ENCODE assay signal across 1 cellular context in the genomic region with DNA sequence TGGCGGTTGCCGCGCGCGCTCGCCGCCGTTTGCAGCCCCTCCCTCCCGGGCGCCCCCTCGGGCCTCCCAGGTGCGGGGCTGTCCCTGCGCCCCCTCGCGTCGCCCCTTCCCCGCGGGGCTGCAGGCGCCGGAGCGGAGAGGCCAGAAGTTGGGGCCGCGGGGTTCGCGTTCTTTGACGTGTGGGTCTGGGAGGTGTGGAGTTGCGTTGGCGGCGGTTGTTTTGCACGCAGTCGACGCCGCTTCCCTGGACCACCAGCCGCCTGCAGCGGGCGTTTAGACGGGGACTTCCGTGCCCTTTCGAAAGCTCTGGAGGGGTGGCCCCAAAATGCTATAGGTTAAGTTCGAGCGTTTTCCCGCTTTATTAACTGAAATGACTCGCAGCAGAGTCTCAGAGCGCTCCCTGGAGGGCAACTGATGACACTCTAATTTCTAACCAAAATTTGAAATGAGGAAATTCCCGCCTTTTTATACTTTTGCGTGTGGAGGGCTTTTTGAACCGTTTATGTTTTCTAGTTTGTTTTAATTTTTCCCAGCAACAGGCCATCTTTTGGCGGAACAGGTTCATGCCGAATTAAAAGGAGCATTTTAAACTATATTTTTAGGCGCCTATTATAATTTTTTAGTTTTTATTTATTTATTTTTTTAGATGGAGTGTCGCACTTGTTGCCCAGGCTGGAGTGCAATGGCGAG.
A peak's percentile ranks its signal among the peaks of the same experiment; 100 is the strongest.
TF ChIP-seq lines count a peak whose summit lies in the region.

No MANE protein-coding gene starts in this region.

TF ChIP-seq in K562, 482 proteins besides CTCF, POLR2A, EP300 and RAD21 (continued from another document and continues in another):
- TF ChIP-seq RREB1 (CRISPR knock-in tag; IDR thresholded peaks at IDR 0.05) (no peak), ZFP1 (CRISPR knock-in tag; IDR thresholded peaks at IDR 0.05) (no peak), RHOXF2B (CRISPR knock-in tag; conservative IDR thresholded peaks at IDR 0.05) (no peak), ZBTB1 (CRISPR knock-in tag; IDR thresholded peaks at IDR 0.05; ENCODE audit: borderline replicate concordance, low read depth) (no peak), BCL6 (CRISPR knock-in tag; IDR thresholded peaks at IDR 0.05) (no peak), HNRNPL (IDR thresholded peaks at IDR 0.05; ENCODE audit: low read depth, low read length) (peak; percentile 44; the same call in 1 of the 2 replicates), TFAM (CRISPR knock-in tag; conservative IDR thresholded peaks at IDR 0.05) (no peak), CREB3L1 (IDR thresholded peaks at IDR 0.05; ENCODE audit: borderline replicate concordance, low read depth) (no peak; the same call in 1 of the 2 replicates), USF1 (CRISPR knock-in tag; IDR thresholded peaks at IDR 0.05) (no peak), ZNF75A (CRISPR knock-in tag; IDR thresholded peaks at IDR 0.05) (no peak), YBX1 (IDR thresholded peaks at IDR 0.05) (no peak), KDM4B (IDR thresholded peaks at IDR 0.05; ENCODE audit: borderline replicate concordance in 2 of 2, low read depth in 1 of 2) (no peak), ZNF644 (tag; IDR thresholded peaks at IDR 0.05; ENCODE audit: low read depth) (peak; percentile 52; the same call in 1 of the 2 replicates), HMGN3 (IDR thresholded peaks at IDR 0.05; ENCODE audit: borderline replicate concordance, extremely low read depth, insufficient read length, low read depth, low read length) (peak; percentile 61), OTX1 (CRISPR knock-in tag; IDR thresholded peaks at IDR 0.05) (no peak), MLX (CRISPR knock-in tag; conservative IDR thresholded peaks at IDR 0.05) (no peak), JUNB (CRISPR knock-in tag; conservative IDR thresholded peaks at IDR 0.05) (no peak), ZFPM2 (CRISPR knock-in tag; IDR thresholded peaks at IDR 0.05) (no peak), ZBTB49 (CRISPR knock-in tag; IDR thresholded peaks at IDR 0.05; ENCODE audit: borderline replicate concordance) (no peak), HNRNPH1 (optimal IDR thresholded peaks at IDR 0.05; ENCODE audit: low read depth, low read length) (no peak), LARP7 (IDR thresholded peaks at IDR 0.05) (no peak), ZFP30 (CRISPR knock-in tag; IDR thresholded peaks at IDR 0.05; ENCODE audit: borderline replicate concordance) (no peak)
- TF ChIP-seq, protein P1, sequence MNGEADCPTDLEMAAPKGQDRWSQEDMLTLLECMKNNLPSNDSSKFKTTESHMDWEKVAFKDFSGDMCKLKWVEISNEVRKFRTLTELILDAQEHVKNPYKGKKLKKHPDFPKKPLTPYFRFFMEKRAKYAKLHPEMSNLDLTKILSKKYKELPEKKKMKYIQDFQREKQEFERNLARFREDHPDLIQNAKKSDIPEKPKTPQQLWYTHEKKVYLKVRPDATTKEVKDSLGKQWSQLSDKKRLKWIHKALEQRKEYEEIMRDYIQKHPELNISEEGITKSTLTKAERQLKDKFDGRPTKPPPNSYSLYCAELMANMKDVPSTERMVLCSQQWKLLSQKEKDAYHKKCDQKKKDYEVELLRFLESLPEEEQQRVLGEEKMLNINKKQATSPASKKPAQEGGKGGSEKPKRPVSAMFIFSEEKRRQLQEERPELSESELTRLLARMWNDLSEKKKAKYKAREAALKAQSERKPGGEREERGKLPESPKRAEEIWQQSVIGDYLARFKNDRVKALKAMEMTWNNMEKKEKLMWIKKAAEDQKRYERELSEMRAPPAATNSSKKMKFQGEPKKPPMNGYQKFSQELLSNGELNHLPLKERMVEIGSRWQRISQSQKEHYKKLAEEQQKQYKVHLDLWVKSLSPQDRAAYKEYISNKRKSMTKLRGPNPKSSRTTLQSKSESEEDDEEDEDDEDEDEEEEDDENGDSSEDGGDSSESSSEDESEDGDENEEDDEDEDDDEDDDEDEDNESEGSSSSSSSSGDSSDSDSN (IDR thresholded peaks at IDR 0.05; ENCODE audit: borderline replicate concordance in 1 of 2, low read depth in 2 of 2, low read length in 2 of 2) = no peak; a peak in 1 of 4 replicates
- TF ChIP-seq, protein P2, sequence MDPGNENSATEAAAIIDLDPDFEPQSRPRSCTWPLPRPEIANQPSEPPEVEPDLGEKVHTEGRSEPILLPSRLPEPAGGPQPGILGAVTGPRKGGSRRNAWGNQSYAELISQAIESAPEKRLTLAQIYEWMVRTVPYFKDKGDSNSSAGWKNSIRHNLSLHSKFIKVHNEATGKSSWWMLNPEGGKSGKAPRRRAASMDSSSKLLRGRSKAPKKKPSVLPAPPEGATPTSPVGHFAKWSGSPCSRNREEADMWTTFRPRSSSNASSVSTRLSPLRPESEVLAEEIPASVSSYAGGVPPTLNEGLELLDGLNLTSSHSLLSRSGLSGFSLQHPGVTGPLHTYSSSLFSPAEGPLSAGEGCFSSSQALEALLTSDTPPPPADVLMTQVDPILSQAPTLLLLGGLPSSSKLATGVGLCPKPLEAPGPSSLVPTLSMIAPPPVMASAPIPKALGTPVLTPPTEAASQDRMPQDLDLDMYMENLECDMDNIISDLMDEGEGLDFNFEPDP (CRISPR knock-in tag; IDR thresholded peaks at IDR 0.05) = no peak
- TF ChIP-seq, protein P3, sequence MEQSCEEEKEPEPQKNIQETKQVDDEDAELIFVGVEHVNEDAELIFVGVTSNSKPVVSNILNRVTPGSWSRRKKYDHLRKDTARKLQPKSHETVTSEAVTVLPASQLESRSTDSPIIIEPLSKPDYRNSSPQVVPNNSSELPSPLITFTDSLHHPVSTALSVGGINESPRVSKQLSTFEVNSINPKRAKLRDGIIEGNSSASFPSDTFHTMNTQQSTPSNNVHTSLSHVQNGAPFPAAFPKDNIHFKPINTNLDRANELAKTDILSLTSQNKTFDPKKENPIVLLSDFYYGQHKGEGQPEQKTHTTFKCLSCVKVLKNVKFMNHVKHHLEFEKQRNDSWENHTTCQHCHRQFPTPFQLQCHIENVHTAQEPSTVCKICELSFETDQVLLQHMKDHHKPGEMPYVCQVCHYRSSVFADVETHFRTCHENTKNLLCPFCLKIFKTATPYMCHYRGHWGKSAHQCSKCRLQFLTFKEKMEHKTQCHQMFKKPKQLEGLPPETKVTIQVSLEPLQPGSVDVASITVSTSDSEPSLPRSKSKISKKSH (CRISPR knock-in tag; IDR thresholded peaks at IDR 0.05) = no peak
- TF ChIP-seq, protein P4, sequence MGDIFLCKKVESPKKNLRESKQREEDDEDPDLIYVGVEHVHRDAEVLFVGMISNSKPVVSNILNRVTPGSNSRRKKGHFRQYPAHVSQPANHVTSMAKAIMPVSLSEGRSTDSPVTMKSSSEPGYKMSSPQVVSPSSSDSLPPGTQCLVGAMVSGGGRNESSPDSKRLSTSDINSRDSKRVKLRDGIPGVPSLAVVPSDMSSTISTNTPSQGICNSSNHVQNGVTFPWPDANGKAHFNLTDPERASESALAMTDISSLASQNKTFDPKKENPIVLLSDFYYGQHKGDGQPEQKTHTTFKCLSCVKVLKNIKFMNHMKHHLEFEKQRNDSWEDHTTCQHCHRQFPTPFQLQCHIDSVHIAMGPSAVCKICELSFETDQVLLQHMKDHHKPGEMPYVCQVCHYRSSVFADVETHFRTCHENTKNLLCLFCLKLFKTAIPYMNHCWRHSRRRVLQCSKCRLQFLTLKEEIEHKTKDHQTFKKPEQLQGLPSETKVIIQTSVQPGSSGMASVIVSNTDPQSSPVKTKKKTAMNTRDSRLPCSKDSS (IDR thresholded peaks at IDR 0.05; ENCODE audit: low read depth, partially characterized antibody) = no peak
- TF ChIP-seq, protein P5, sequence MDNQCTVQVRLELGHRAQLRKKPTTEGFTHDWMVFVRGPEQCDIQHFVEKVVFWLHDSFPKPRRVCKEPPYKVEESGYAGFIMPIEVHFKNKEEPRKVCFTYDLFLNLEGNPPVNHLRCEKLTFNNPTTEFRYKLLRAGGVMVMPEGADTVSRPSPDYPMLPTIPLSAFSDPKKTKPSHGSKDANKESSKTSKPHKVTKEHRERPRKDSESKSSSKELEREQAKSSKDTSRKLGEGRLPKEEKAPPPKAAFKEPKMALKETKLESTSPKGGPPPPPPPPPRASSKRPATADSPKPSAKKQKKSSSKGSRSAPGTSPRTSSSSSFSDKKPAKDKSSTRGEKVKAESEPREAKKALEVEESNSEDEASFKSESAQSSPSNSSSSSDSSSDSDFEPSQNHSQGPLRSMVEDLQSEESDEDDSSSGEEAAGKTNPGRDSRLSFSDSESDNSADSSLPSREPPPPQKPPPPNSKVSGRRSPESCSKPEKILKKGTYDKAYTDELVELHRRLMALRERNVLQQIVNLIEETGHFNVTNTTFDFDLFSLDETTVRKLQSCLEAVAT (IDR thresholded peaks at IDR 0.05) = no peak; a peak in 1 of 4 replicates
- TF ChIP-seq, protein P6, sequence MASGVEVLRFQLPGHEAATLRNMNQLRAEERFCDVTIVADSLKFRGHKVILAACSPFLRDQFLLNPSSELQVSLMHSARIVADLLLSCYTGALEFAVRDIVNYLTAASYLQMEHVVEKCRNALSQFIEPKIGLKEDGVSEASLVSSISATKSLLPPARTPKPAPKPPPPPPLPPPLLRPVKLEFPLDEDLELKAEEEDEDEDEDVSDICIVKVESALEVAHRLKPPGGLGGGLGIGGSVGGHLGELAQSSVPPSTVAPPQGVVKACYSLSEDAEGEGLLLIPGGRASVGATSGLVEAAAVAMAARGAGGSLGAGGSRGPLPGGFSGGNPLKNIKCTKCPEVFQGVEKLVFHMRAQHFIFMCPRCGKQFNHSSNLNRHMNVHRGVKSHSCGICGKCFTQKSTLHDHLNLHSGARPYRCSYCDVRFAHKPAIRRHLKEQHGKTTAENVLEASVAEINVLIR (CRISPR knock-in tag; IDR thresholded peaks at IDR 0.05) = no peak
